Comparison of ENCODE assay signal across 8 cellular contexts in the genomic region with DNA sequence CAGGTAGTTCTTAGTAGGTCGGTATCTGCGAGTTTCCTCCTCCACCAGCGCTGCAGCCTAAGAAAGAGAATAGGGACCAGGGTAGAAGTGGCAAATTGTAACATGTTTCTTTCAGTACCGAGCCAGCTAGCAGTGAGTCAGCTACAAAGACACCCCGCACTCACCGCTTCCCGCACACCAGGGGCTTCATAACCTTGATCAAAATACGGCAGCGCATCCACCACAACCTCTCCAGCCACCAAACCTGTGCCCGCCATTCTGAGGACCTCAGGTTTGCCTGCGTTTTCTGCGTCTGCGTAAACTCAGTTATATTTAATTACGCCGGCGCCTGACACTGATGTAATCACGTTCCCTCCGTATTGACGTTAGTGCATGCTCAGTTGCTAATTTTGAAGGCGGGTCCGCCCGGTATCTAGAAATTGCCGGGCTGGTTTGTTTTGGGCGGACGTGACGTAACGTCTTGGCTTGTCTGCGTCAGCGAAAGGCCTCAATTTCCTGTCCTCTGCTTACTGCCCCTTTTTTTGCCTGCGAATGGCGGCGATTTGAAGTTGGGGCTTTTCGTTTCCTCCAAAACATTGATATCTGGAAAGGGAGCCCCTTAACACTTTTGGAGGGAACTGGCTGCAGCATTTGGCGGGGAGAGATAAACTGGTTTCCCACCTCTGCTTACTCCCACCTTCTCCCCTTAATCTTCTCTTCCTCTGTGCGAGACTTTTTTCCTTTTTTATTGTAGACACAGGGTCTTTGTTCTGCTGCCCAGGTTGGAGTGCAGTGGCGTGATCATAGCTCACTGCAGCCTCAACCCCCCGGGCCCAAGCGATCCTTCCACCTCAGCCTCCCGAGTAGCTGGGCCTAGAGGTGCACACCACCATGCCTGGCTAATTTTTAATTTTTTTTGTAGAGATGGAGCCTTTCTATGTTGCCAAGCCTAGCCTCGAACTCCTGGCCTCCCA. TPM values are rescaled to one million over a fixed set of nuclear protein-coding genes. Genes with fewer than 3 reads are reported as not detected.
DNase-seq lines count a peak whose midpoint lies in the region; ATAC-seq and TF ChIP-seq lines count a peak whose summit lies in the region.

Gene BCAS2, minus strand, starts transcription at position 281 of the 953 bp plus-strand sequence. Its CDS starts 24 bp downstream, at position 257.

- H3K9ac ChIP-seq in colonic mucosa (ENCODE audit: low read depth in 2 of 2, low read length in 2 of 2), result peak within 1 kb of the TSS; percentile 66 to 96

- ATAC-seq in GM19324 (IDR thresholded peaks at IDR 0.05; ENCODE audit: low FRiP score, unreplicated experiment), result peak; percentile 99
- ATAC-seq in HG03469 (IDR thresholded peaks at IDR 0.05; ENCODE audit: unreplicated experiment), result peak; percentile 98

- peak within 1 kb of the TSS; percentile 93 for H3K27ac Mint-ChIP-seq in activated CD4-positive, alpha-beta T cell treated with anti-CD3 and anti-CD28 coated beads, Interleukin-2, amount 10 ng/mL, durations not matched to agents 24 days and 14 days

- H3K27ac ChIP-seq in colonic mucosa (peak within 1 kb of the TSS; percentile 54), layer of hippocampus (ENCODE audit: low read depth, low read length) (peak within 1 kb of the TSS; percentile 67)

- H3K27me3 Mint-ChIP-seq in activated CD4-positive, alpha-beta T cell treated with anti-CD3 and anti-CD28 coated beads, Interleukin-2, amount 10 ng/mL, durations not matched to agents 24 days and 14 days, result peaks cover 9% of the 10 kb centered on the region

- peaks cover 19% of the 10 kb centered on the region for H3K4me1 Mint-ChIP-seq in activated CD4-positive, alpha-beta T cell treated with anti-CD3 and anti-CD28 coated beads, Interleukin-2, amount 10 ng/mL, durations not matched to agents 24 days and 14 days

- H3K4me3 Mint-ChIP-seq in activated CD4-positive, alpha-beta T cell treated with anti-CD3 and anti-CD28 coated beads, Interleukin-2, amount 10 ng/mL, durations not matched to agents 24 days and 14 days, result peak within 1 kb of the TSS; percentile 95

- H3K36me3 Mint-ChIP-seq in activated CD4-positive, alpha-beta T cell treated with anti-CD3 and anti-CD28 coated beads, Interleukin-2, amount 10 ng/mL, durations not matched to agents 24 days and 14 days (ENCODE audit: low read depth), result peaks cover 26% of the 10 kb centered on the region

- H3K9me3 ChIP-seq in colonic mucosa, result no peaks in the 10 kb centered on the region

- no peaks in the 10 kb centered on the region for H3K9me3 Mint-ChIP-seq in activated CD4-positive, alpha-beta T cell treated with anti-CD3 and anti-CD28 coated beads, Interleukin-2, amount 10 ng/mL, durations not matched to agents 24 days and 14 days

- POLR2A ChIA-PET in BJ (lab: Charles Lee), result no interaction called here

- H3K4me3 ChIP-seq in BJ (ENCODE audit: low read depth, low read length) (peak within 1 kb of the TSS; percentile 54), colonic mucosa (peak within 1 kb of the TSS; percentile 48)

- H3K27me3 ChIP-seq in BJ (ENCODE audit: control insufficient read depth, insufficient read depth, low read length) (no peaks in the 10 kb centered on the region), colonic mucosa (no peaks in the 10 kb centered on the region), layer of hippocampus (ENCODE audit: control insufficient read depth, insufficient read depth, low read length) (no peaks in the 10 kb centered on the region)

- H3K36me3 ChIP-seq in BJ (ENCODE audit: control insufficient read depth, insufficient read depth, low read length) (peaks cover 2% of the 10 kb centered on the region), colonic mucosa (no peaks in the 10 kb centered on the region)

- peaks cover 6% of the 10 kb centered on the region for H3K4me1 ChIP-seq in colonic mucosa

- CTCF ChIA-PET in BJ (lab: Yijun Ruan, JAX), result interaction anchor here (1.2 to 1.5 kb wide), 2 partner anchors 235 to 236 kb away, joined by 3 read pairs; no protein-coding TSS in a partner anchor

- TF ChIP-seq CTCF in BJ (IDR thresholded peaks at IDR 0.05; ENCODE audit: insufficient read depth, low read depth, low read length) (no peak), colonic mucosa (IDR thresholded peaks at IDR 0.05) (no peak)

- peak; percentile 93 for DNase-seq in BJ (ENCODE audit: low read depth)
- DNase-seq in NCI-H526 treated with DMSO at 0.1 percent for 48 hours (lab: John Stamatoyannopoulos, UW), result peak; percentile 97
- DNase-seq in activated CD4-positive, alpha-beta T cell treated with anti-CD3 and anti-CD28 coated beads, Interleukin-2, amount 10 ng/mL, durations not matched to agents 24 days and 14 days, result peak; percentile 98
- peak; percentile 97 for DNase-seq in colonic mucosa
- DNase-seq in stimulated activated CD4-positive, alpha-beta T cell treated with anti-CD3 and anti-CD28 coated beads, Interleukin-1b, Interleukin-23, amount 100 ng/mL, for 4 hours (ENCODE audit: low read depth in 2 of 2), result peak; percentile 80 to 86

- intact Hi-C loops in activated CD4-positive, alpha-beta T cell treated with anti-CD3 and anti-CD28 coated beads, Interleukin-2, amount 10 ng/mL, durations not matched to agents 24 days and 14 days (cut with micrococcal nuclease), result loop anchor here (1.0 to 10.0 kb wide), 6 partner anchors 70 to 235 kb away; partner anchors contain the start of genes CSDE1, DENND2C, NRAS and SIKE1
- intact Hi-C loops in colonic mucosa (cut with DNase I), result no loop called here

RNA-seq across cellular contexts. Expression of gene BCAS2, which starts in this region (rescaled TPM):
- polyA plus RNA-seq in BJ (2011; rRNA removed), result 11.0 and 30.1 TPM in 2 replicates
- polyA minus RNA-seq in BJ (2011; rRNA and poly(A)+ RNA removed), result 5.4 and 5.6 TPM in 2 replicates
- 63.5 and 64.0 TPM in 2 replicates for total RNA-seq in activated CD4-positive, alpha-beta T cell treated with anti-CD3 and anti-CD28 coated beads, Interleukin-2, amount 10 ng/mL, durations not matched to agents 24 days and 14 days
- 10 to 100 TPM; 31.7 to 37.0 TPM for total RNA-seq in colonic mucosa

Comparison
In these comparisons a context has a peak if more than half of its experiments do, and no peak if none do; other contexts are left out.
1. Peak in every context shown above with its lines: DNase-seq, ATAC-seq, H3K4me3 ChIP-seq and H3K27ac ChIP-seq.